Comparison of ENCODE assay signal across 1 cellular context in the genomic region with DNA sequence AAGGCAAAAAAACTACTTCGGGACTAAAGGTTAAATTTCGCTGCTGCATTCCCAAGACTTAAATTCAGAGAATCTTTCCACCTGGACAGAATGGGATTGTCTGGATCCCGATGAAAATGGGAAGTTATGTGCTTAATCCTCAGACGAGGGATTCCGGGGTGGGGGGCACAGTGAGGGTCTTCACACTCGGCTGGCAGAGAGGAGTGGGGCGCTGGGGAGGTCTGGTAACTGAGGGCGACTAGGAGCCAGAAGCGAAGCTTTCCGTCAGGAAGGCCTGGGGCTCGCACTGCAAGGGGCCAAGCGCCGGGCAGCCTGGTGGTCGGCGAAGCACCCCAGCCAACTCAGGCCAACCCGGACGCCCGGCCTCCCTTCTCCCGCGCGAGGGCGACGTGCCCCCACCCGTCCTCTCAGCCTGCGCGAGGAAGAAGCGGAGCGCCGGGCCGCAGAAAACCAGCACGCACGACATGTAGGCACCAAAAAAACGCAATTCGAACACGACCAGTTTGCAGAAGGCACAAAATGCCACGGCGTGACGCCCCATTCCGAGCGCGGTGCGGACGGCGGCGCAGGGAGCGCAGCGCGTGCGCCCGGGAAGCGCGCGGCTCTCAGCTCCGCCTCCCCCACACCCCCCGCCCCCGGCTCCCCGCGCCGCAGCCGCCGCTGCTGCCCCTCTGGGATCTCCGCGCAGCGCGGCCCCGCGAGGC.
TF ChIP-seq lines count a peak whose summit lies in the region.

No MANE protein-coding gene starts in this region.

TF ChIP-seq in HEK293, 187 proteins besides CTCF, POLR2A, EP300 and RAD21 (continued from another document and continues in another):
- TF ChIP-seq, protein P1, sequence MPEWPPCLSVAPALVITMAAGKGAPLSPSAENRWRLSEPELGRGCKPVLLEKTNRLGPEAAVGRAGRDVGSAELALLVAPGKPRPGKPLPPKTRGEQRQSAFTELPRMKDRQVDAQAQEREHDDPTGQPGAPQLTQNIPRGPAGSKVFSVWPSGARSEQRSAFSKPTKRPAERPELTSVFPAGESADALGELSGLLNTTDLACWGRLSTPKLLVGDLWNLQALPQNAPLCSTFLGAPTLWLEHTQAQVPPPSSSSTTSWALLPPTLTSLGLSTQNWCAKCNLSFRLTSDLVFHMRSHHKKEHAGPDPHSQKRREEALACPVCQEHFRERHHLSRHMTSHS (tag by site-specific recombination; IDR thresholded peaks at IDR 0.05): no peak
- TF ChIP-seq GLI4 (tag by site-specific recombination; IDR thresholded peaks at IDR 0.05) (no peak), KLF8 (tag by site-specific recombination; IDR thresholded peaks at IDR 0.05) (no peak), GLIS1 (tag by site-specific recombination; IDR thresholded peaks at IDR 0.05) (peak; percentile 77), ZNF529 (tag by site-specific recombination; IDR thresholded peaks at IDR 0.05; ENCODE audit: insufficient replicate concordance) (no peak), ZFP41 (tag by site-specific recombination; IDR thresholded peaks at IDR 0.05; ENCODE audit: borderline replicate concordance) (no peak), FEZF1 (tag by site-specific recombination; IDR thresholded peaks at IDR 0.05) (no peak), GLIS2 (tag by site-specific recombination; IDR thresholded peaks at IDR 0.05) (peak; percentile 80), ZNF510 (tag by site-specific recombination; IDR thresholded peaks at IDR 0.05; ENCODE audit: insufficient replicate concordance) (no peak), KLF1 (tag by site-specific recombination; IDR thresholded peaks at IDR 0.05) (no peak), OSR2 (tag by site-specific recombination; IDR thresholded peaks at IDR 0.05) (no peak), ZBTB7A (tag by site-specific recombination; IDR thresholded peaks at IDR 0.05; ENCODE audit: low read depth) (no peak), ZNF560 (tag by site-specific recombination; IDR thresholded peaks at IDR 0.05; ENCODE audit: borderline replicate concordance) (no peak), ZNF626 (tag by site-specific recombination; IDR thresholded peaks at IDR 0.05) (no peak), ZNF555 (tag by site-specific recombination; conservative IDR thresholded peaks at IDR 0.05) (no peak), SALL2 (tag by site-specific recombination; IDR thresholded peaks at IDR 0.05; ENCODE audit: borderline replicate concordance) (no peak), ZNF571 (tag by site-specific recombination; IDR thresholded peaks at IDR 0.05) (no peak), ZSCAN30 (tag by site-specific recombination; IDR thresholded peaks at IDR 0.05) (0 out of 2 replicates have a peak, but pooled peaks have one; percentile 5), ZNF658 (tag by site-specific recombination; IDR thresholded peaks at IDR 0.05) (no peak), ZNF394 (tag by site-specific recombination; IDR thresholded peaks at IDR 0.05; ENCODE audit: borderline replicate concordance) (no peak), ZXDB (tag by site-specific recombination; IDR thresholded peaks at IDR 0.05) (peak; percentile 78), ZNF138 (tag by site-specific recombination; IDR thresholded peaks at IDR 0.05; ENCODE audit: borderline replicate concordance) (no peak), GFI1B (tag by site-specific recombination; IDR thresholded peaks at IDR 0.05) (no peak), ZNF132 (tag by site-specific recombination; IDR thresholded peaks at IDR 0.05; ENCODE audit: borderline replicate concordance) (no peak), ZNF114 (tag by site-specific recombination; IDR thresholded peaks at IDR 0.05) (no peak), ZNF423 (tag by site-specific recombination; IDR thresholded peaks at IDR 0.05) (peak; percentile 43; the same call in 1 of the 2 replicates), ZBTB48 (tag by site-specific recombination; IDR thresholded peaks at IDR 0.05) (peak; percentile 72), YY2 (tag by site-specific recombination; IDR thresholded peaks at IDR 0.05) (no peak), ZNF16 (tag by site-specific recombination; IDR thresholded peaks at IDR 0.05; ENCODE audit: low read depth) (no peak), ZFP37 (tag by site-specific recombination; IDR thresholded peaks at IDR 0.05) (peak; percentile 57; the same call in 1 of the 2 replicates), ZNF211 (tag by site-specific recombination; IDR thresholded peaks at IDR 0.05; ENCODE audit: low read depth) (no peak), ZNF175 (tag by site-specific recombination; IDR thresholded peaks at IDR 0.05) (no peak), KLF16 (tag by site-specific recombination; IDR thresholded peaks at IDR 0.05) (peak; percentile 53; the same call in 1 of the 2 replicates), WT1 (tag by site-specific recombination; IDR thresholded peaks at IDR 0.05) (no peak), ZNF670 (tag by site-specific recombination; IDR thresholded peaks at IDR 0.05; ENCODE audit: low read depth) (no peak), ZNF248 (tag by site-specific recombination; IDR thresholded peaks at IDR 0.05) (no peak), ZNF302 (tag by site-specific recombination; IDR thresholded peaks at IDR 0.05; ENCODE audit: low read depth) (no peak), ZNF624 (tag by site-specific recombination; IDR thresholded peaks at IDR 0.05) (no peak), ZNF785 (tag by site-specific recombination; IDR thresholded peaks at IDR 0.05) (no peak), ZNF324 (tag by site-specific recombination; IDR thresholded peaks at IDR 0.05) (0 out of 2 replicates have a peak, but pooled peaks have one; percentile 29)
- TF ChIP-seq, protein P2, sequence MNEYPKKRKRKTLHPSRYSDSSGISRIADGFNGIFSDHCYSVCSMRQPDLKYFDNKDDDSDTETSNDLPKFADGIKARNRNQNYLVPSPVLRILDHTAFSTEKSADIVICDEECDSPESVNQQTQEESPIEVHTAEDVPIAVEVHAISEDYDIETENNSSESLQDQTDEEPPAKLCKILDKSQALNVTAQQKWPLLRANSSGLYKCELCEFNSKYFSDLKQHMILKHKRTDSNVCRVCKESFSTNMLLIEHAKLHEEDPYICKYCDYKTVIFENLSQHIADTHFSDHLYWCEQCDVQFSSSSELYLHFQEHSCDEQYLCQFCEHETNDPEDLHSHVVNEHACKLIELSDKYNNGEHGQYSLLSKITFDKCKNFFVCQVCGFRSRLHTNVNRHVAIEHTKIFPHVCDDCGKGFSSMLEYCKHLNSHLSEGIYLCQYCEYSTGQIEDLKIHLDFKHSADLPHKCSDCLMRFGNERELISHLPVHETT (tag by site-specific recombination; IDR thresholded peaks at IDR 0.05): no peak
- TF ChIP-seq, protein P3, sequence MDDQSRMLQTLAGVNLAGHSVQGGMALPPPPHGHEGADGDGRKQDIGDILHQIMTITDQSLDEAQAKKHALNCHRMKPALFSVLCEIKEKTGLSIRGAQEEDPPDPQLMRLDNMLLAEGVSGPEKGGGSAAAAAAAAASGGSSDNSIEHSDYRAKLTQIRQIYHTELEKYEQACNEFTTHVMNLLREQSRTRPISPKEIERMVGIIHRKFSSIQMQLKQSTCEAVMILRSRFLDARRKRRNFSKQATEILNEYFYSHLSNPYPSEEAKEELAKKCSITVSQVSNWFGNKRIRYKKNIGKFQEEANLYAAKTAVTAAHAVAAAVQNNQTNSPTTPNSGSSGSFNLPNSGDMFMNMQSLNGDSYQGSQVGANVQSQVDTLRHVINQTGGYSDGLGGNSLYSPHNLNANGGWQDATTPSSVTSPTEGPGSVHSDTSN (CRISPR knock-in tag; IDR thresholded peaks at IDR 0.05): no peak
- TF ChIP-seq, protein P4, sequence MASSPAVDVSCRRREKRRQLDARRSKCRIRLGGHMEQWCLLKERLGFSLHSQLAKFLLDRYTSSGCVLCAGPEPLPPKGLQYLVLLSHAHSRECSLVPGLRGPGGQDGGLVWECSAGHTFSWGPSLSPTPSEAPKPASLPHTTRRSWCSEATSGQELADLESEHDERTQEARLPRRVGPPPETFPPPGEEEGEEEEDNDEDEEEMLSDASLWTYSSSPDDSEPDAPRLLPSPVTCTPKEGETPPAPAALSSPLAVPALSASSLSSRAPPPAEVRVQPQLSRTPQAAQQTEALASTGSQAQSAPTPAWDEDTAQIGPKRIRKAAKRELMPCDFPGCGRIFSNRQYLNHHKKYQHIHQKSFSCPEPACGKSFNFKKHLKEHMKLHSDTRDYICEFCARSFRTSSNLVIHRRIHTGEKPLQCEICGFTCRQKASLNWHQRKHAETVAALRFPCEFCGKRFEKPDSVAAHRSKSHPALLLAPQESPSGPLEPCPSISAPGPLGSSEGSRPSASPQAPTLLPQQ (tag by site-specific recombination; IDR thresholded peaks at IDR 0.05): peak; percentile 43; the same call in 1 of the 2 replicates
- TF ChIP-seq, protein P5, sequence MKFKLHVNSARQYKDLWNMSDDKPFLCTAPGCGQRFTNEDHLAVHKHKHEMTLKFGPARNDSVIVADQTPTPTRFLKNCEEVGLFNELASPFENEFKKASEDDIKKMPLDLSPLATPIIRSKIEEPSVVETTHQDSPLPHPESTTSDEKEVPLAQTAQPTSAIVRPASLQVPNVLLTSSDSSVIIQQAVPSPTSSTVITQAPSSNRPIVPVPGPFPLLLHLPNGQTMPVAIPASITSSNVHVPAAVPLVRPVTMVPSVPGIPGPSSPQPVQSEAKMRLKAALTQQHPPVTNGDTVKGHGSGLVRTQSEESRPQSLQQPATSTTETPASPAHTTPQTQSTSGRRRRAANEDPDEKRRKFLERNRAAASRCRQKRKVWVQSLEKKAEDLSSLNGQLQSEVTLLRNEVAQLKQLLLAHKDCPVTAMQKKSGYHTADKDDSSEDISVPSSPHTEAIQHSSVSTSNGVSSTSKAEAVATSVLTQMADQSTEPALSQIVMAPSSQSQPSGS (tag by site-specific recombination; IDR thresholded peaks at IDR 0.05; ENCODE audit: low read depth): no peak
- TF ChIP-seq, protein P6, sequence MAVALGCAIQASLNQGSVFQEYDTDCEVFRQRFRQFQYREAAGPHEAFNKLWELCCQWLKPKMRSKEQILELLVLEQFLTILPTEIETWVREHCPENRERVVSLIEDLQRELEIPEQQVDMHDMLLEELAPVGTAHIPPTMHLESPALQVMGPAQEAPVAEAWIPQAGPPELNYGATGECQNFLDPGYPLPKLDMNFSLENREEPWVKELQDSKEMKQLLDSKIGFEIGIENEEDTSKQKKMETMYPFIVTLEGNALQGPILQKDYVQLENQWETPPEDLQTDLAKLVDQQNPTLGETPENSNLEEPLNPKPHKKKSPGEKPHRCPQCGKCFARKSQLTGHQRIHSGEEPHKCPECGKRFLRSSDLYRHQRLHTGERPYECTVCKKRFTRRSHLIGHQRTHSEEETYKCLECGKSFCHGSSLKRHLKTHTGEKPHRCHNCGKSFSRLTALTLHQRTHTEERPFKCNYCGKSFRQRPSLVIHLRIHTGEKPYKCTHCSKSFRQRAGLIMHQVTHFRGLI (tag by site-specific recombination; IDR thresholded peaks at IDR 0.05): peak; percentile 74; the same call in 1 of the 2 replicates
- TF ChIP-seq, protein P7, sequence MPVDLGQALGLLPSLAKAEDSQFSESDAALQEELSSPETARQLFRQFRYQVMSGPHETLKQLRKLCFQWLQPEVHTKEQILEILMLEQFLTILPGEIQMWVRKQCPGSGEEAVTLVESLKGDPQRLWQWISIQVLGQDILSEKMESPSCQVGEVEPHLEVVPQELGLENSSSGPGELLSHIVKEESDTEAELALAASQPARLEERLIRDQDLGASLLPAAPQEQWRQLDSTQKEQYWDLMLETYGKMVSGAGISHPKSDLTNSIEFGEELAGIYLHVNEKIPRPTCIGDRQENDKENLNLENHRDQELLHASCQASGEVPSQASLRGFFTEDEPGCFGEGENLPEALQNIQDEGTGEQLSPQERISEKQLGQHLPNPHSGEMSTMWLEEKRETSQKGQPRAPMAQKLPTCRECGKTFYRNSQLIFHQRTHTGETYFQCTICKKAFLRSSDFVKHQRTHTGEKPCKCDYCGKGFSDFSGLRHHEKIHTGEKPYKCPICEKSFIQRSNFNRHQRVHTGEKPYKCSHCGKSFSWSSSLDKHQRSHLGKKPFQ (tag by site-specific recombination; IDR thresholded peaks at IDR 0.05): peak; percentile 62; the same call in 1 of the 2 replicates
- TF ChIP-seq, protein P8, sequence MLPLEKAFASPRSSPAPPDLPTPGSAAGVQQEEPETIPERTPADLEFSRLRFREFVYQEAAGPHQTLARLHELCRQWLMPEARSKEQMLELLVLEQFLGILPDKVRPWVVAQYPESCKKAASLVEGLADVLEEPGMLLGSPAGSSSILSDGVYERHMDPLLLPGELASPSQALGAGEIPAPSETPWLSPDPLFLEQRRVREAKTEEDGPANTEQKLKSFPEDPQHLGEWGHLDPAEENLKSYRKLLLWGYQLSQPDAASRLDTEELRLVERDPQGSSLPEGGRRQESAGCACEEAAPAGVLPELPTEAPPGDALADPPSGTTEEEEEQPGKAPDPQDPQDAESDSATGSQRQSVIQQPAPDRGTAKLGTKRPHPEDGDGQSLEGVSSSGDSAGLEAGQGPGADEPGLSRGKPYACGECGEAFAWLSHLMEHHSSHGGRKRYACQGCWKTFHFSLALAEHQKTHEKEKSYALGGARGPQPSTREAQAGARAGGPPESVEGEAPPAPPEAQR (tag by site-specific recombination; IDR thresholded peaks at IDR 0.05): no peak
- TF ChIP-seq, protein P9, sequence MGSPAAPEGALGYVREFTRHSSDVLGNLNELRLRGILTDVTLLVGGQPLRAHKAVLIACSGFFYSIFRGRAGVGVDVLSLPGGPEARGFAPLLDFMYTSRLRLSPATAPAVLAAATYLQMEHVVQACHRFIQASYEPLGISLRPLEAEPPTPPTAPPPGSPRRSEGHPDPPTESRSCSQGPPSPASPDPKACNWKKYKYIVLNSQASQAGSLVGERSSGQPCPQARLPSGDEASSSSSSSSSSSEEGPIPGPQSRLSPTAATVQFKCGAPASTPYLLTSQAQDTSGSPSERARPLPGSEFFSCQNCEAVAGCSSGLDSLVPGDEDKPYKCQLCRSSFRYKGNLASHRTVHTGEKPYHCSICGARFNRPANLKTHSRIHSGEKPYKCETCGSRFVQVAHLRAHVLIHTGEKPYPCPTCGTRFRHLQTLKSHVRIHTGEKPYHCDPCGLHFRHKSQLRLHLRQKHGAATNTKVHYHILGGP (tag by site-specific recombination; IDR thresholded peaks at IDR 0.05): no peak
- TF ChIP-seq, protein P10, sequence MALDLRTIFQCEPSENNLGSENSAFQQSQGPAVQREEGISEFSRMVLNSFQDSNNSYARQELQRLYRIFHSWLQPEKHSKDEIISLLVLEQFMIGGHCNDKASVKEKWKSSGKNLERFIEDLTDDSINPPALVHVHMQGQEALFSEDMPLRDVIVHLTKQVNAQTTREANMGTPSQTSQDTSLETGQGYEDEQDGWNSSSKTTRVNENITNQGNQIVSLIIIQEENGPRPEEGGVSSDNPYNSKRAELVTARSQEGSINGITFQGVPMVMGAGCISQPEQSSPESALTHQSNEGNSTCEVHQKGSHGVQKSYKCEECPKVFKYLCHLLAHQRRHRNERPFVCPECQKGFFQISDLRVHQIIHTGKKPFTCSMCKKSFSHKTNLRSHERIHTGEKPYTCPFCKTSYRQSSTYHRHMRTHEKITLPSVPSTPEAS (tag by site-specific recombination; IDR thresholded peaks at IDR 0.05): no peak
- TF ChIP-seq, protein P11, sequence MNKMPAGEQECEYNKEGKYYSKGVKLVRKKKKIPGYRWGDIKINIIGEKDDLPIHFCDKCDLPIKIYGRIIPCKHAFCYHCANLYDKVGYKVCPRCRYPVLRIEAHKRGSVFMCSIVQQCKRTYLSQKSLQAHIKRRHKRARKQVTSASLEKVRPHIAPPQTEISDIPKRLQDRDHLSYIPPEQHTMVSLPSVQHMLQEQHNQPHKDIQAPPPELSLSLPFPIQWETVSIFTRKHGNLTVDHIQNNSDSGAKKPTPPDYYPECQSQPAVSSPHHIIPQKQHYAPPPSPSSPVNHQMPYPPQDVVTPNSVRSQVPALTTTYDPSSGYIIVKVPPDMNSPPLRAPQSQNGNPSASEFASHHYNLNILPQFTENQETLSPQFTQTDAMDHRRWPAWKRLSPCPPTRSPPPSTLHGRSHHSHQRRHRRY (tag by site-specific recombination; IDR thresholded peaks at IDR 0.05): no peak
